ENCODE assay signal across 1 cellular context in genomic region chr18:78813156-78813555, GRCh38.
TF ChIP-seq lines count a peak whose summit lies in the region.

No MANE protein-coding gene starts in this region.

TF ChIP-seq in H1, 55 proteins besides CTCF, POLR2A, EP300 and RAD21 (continued from another document):
- TF ChIP-seq CHD7 (IDR thresholded peaks at IDR 0.05; ENCODE audit: insufficient replicate concordance, low read length) (no peak), TAF7 (optimal IDR thresholded peaks at IDR 0.05; ENCODE audit: borderline replicate concordance, low read depth, low read length) (no peak), TBP (IDR thresholded peaks at IDR 0.05; ENCODE audit: low read depth, low read length) (no peak), RNF2 (IDR thresholded peaks at IDR 0.05; ENCODE audit: borderline replicate concordance, low read depth, low read length, missing control alignments, poor library complexity, severe bottlenecking) (no peak), SUZ12 (IDR thresholded peaks at IDR 0.05; ENCODE audit: low read length) (no peak), PHF8 (conservative IDR thresholded peaks at IDR 0.05; ENCODE audit: low read depth, low read length) (no peak), GTF2F1 (IDR thresholded peaks at IDR 0.05; ENCODE audit: borderline replicate concordance, low read depth, low read length) (no peak), SAP30 (IDR thresholded peaks at IDR 0.05; ENCODE audit: insufficient read depth, insufficient replicate concordance, low read length) (no peak), TCF12 (IDR thresholded peaks at IDR 0.05; ENCODE audit: low read depth, low read length) (no peak)
